Comparison of ENCODE assay signal across 8 cellular contexts in genomic region chr20:37336369-37337207, GRCh38. TPM values are rescaled to one million over a fixed set of nuclear protein-coding genes. Genes with fewer than 3 reads are reported as not detected.
DNase-seq lines count a peak whose midpoint lies in the region; ATAC-seq, FAIRE-seq and TF ChIP-seq lines count a peak whose summit lies in the region.

No MANE protein-coding gene starts in this region.

- peaks cover 18% of the 10 kb centered on the region for H3K4me1 Mint-ChIP-seq in activated CD4-positive, alpha-beta T cell treated with anti-CD3 and anti-CD28 coated beads, Interleukin-2, amount 10 ng/mL, durations not matched to agents 24 days and 14 days

- ATAC-seq in GM19468 (IDR thresholded peaks at IDR 0.05; ENCODE audit: extremely low read depth, unreplicated experiment): peak; percentile 51
- peak; percentile 42 for ATAC-seq in HG03469 (IDR thresholded peaks at IDR 0.05; ENCODE audit: unreplicated experiment)
- peak; percentile 22 to 81 (median 72) for ATAC-seq in heart left ventricle

- H3K27me3 ChIP-seq in heart left ventricle (no peaks in the 10 kb centered on the region), small intestine (ENCODE audit: control insufficient read depth in 2 of 2, insufficient read depth in 2 of 2, low read length in 2 of 2) (no peaks in the 10 kb centered on the region)

- no peaks in the 10 kb centered on the region for H3K9me3 Mint-ChIP-seq in activated CD4-positive, alpha-beta T cell treated with anti-CD3 and anti-CD28 coated beads, Interleukin-2, amount 10 ng/mL, durations not matched to agents 24 days and 14 days

- H3K9me3 ChIP-seq in heart left ventricle: no peaks in the 10 kb centered on the region
- no peaks in the 10 kb centered on the region for H3K9me3 ChIP-seq in small intestine (ENCODE audit: control insufficient read depth, low read depth)

- H3K27ac Mint-ChIP-seq in activated CD4-positive, alpha-beta T cell treated with anti-CD3 and anti-CD28 coated beads, Interleukin-2, amount 10 ng/mL, durations not matched to agents 24 days and 14 days: peak overlapping the region; percentile 35

- no peaks in the 10 kb centered on the region for H3K36me3 Mint-ChIP-seq in activated CD4-positive, alpha-beta T cell treated with anti-CD3 and anti-CD28 coated beads, Interleukin-2, amount 10 ng/mL, durations not matched to agents 24 days and 14 days (ENCODE audit: low read depth)

- H3K4me1 ChIP-seq in heart left ventricle (peaks cover 0 to 35% (median 7%) of the 10 kb centered on the region in 12 donors), small intestine (ENCODE audit: control insufficient read depth in 2 of 2, insufficient read depth in 1 of 2, low read depth in 1 of 2, low read length in 1 of 2) (peaks cover 8 to 10% of the 10 kb centered on the region in 2 donors)

- H3K27ac ChIP-seq in heart left ventricle: peak overlapping the region in 11 of 12 donors; percentile 20 to 78 (median 50)
- H3K27ac ChIP-seq in small intestine (ENCODE audit: low read depth in 1 of 2, low read length in 1 of 2): peak overlapping the region; percentile 66 to 79

- 35 to 47% (median 39%) methylated on average over 8 to 11 of the region's 11 CpGs for WGBS in heart left ventricle, 4 donors
- WGBS in small intestine, 3 donors: 27 to 39% (median 36%) methylated on average over 10 to 11 of the region's 11 CpGs

- intact Hi-C loops in activated CD4-positive, alpha-beta T cell treated with anti-CD3 and anti-CD28 coated beads, Interleukin-2, amount 10 ng/mL, durations not matched to agents 24 days and 14 days (cut with micrococcal nuclease): no loop called here
- intact Hi-C loops in heart left ventricle (cut with DNase I): loop anchor here in 1 of 10 donors (10.0 kb wide), 1 partner anchor 52 kb away; the partner anchor contains the start of gene MANBAL

- TF ChIP-seq CTCF in heart left ventricle (IDR thresholded peaks at IDR 0.05): no peak

- TF ChIP-seq POLR2A in heart left ventricle (IDR thresholded peaks at IDR 0.05): no peak

- no peaks in the 10 kb centered on the region for H3K27me3 Mint-ChIP-seq in activated CD4-positive, alpha-beta T cell treated with anti-CD3 and anti-CD28 coated beads, Interleukin-2, amount 10 ng/mL, durations not matched to agents 24 days and 14 days

- H3K4me3 ChIP-seq in heart left ventricle (peak overlapping the region in 3 of 12 donors; percentile 8 to 13 (median 12)), small intestine (ENCODE audit: low read depth in 1 of 2, low read length in 2 of 2) (no peak overlapping the region)

- H3K36me3 ChIP-seq in heart left ventricle (no peaks in the 10 kb centered on the region), small intestine (ENCODE audit: control insufficient read depth in 2 of 2, insufficient read depth in 2 of 2, low read length in 2 of 2) (no peaks in the 10 kb centered on the region)

- no peak for FAIRE-seq in small intestine (lab: Jason Lieb, UNC)

- peak overlapping the region; percentile 73 for H3K4me3 Mint-ChIP-seq in activated CD4-positive, alpha-beta T cell treated with anti-CD3 and anti-CD28 coated beads, Interleukin-2, amount 10 ng/mL, durations not matched to agents 24 days and 14 days

- DNase-seq in EL (peak; percentile 46), heart left ventricle (peak; percentile 77 to 83 (median 79)), small intestine (peak; percentile 40), DMS114 treated with DMSO at 0.1 percent for 48 hours (lab: John Stamatoyannopoulos, UW; ENCODE audit: unreplicated experiment) (no peak), epidermal melanocyte (ENCODE audit: insufficient read length, low spot score) (no peak)
- peak; percentile 74 for DNase-seq in activated CD4-positive, alpha-beta T cell treated with anti-CD3 and anti-CD28 coated beads, Interleukin-2, amount 10 ng/mL, durations not matched to agents 24 days and 14 days

RNA-seq across cellular contexts. Expression of gene SRC, which starts 9.4 kb away (rescaled TPM):
- 3.6 and 5.4 TPM in 2 replicates for total RNA-seq in activated CD4-positive, alpha-beta T cell treated with anti-CD3 and anti-CD28 coated beads, Interleukin-2, amount 10 ng/mL, durations not matched to agents 24 days and 14 days
- total RNA-seq in heart left ventricle: 10 to 100 TPM in 1 of 9 donors, 1 to 10 TPM in 8; 3.0 to 19.9 (median 5.2) TPM
- polyA plus RNA-seq in heart left ventricle (1 to 10 TPM; 2.5 to 3.0 TPM), small intestine (100 to 1,000 TPM in 1 of 3 donors, 10 to 100 TPM in 2; 70.8 to 107 (median 83.6) TPM)

RNA-seq across cellular contexts. Expression of gene MANBAL, which starts 47.1 kb away (rescaled TPM):
- 13.4 and 13.7 TPM in 2 replicates for total RNA-seq in activated CD4-positive, alpha-beta T cell treated with anti-CD3 and anti-CD28 coated beads, Interleukin-2, amount 10 ng/mL, durations not matched to agents 24 days and 14 days
- total RNA-seq in heart left ventricle: 10 to 100 TPM; 14.0 to 25.6 (median 20.4) TPM
- polyA plus RNA-seq in heart left ventricle (10 to 100 TPM; 19.2 to 54.9 TPM), small intestine (10 to 100 TPM; 49.2 to 70.0 (median 50.3) TPM)

Comparison
In these comparisons a context has a peak if more than half of its experiments do, and no peak if none do; other contexts are left out.
1. DNase-seq: peak in EL (single experiment), activated CD4-positive, alpha-beta T cell treated with anti-CD3 and anti-CD28 coated beads, Interleukin-2, amount 10 ng/mL, durations not matched to agents 24 days and 14 days (single experiment), heart left ventricle (5 of 5) and small intestine (single experiment); none in DMS114 treated with DMSO at 0.1 percent for 48 hours (single experiment) and epidermal melanocyte (single experiment).
2. Peak in every context shown above with its lines, with median percentiles within 50 percentile points of each other: ATAC-seq.